ENCODE assay signal across 23 cellular contexts in the genomic region with DNA sequence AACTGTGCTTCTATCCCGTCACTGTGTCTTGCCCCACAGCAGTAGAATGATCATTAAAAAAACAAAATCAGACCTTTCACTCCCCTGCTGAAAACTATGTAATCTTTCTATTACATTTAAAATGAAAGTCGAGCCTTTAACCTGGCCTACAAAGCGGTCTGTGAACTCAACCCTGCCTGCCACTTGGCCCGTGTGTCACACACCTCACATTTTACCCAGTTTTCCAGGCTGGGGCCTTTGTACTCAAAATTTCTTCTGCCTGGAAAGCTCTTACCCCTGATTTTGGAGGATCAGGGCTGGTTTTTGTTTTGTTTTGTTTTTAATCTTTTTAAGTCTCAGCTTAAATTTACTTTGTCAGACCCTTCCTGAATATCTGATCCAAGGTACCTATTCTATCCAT.
"Had no signal": no experiment of that assay in that cellular context is flagged by ENCODE, and none has a peak within 500 bp of the region (broad histone marks: within the 10 kb centered on the region; RNA-seq: fewer than 3 reads in every experiment).

No MANE protein-coding gene starts in this region.

- H3K27ac ChIP-seq: parathyroid adenoma had no signal

- H3K9me3 Mint-ChIP-seq: activated CD4-positive, alpha-beta T cell treated with anti-CD3 and anti-CD28 coated beads, Interleukin-2, amount 10 ng/mL, durations not matched to agents 24 days and 14 days; activated naive CD4-positive, alpha-beta T cell treated with anti-CD3 and anti-CD28 coated beads, Interleukin-2, amount 50 U/mL, for 24 hours; central memory CD8-positive, alpha-beta T cell; effector memory CD8-positive, alpha-beta T cell; naive B cell; type B pancreatic cell had no signal

- H3K27me3 Mint-ChIP-seq: activated CD4-positive, alpha-beta T cell treated with anti-CD3 and anti-CD28 coated beads, Interleukin-2, amount 10 ng/mL, durations not matched to agents 24 days and 14 days; activated naive CD4-positive, alpha-beta T cell treated with anti-CD3 and anti-CD28 coated beads, Interleukin-2, amount 50 U/mL, for 24 hours; central memory CD8-positive, alpha-beta T cell; effector memory CD8-positive, alpha-beta T cell; naive B cell; type B pancreatic cell had no signal

- DNase-seq: activated CD4-positive, alpha-beta T cell treated with anti-CD3 and anti-CD28 coated beads, Interleukin-2, amount 10 ng/mL, durations not matched to agents 24 days and 14 days; activated CD4-positive, CD25-positive, alpha-beta regulatory T cell; activated CD8-positive, alpha-beta memory T cell treated with anti-CD3 and anti-CD28 coated beads, Interleukin-2, amount 50 U/mL, for 4 hours; activated CD8-positive, alpha-beta T cell treated with anti-CD3 and anti-CD28 coated beads, Interleukin-2, amount 10 ng/mL, durations not matched to agents 7 days and 5 days; activated effector memory CD4-positive, alpha-beta T cell treated with anti-CD3 and anti-CD28 coated beads, Interleukin-2, amount 50 U/mL, for 16 hours; activated T-cell treated with anti-CD3 and anti-CD28 coated beads, Interleukin-2, amount 50 U/mL, for 48 hours; amniotic stem cell; body of pancreas; dermis blood vessel endothelial cell; effector memory CD8-positive, alpha-beta T cell; foreskin melanocyte; heart left ventricle; left cardiac atrium; naive B cell; retina; stimulated activated CD4-positive, alpha-beta T cell treated with anti-CD3 and anti-CD28 coated beads, Interleukin-15, amount 100 ng/mL, for 24 hours; stimulated activated CD4-positive, alpha-beta T cell treated with anti-CD3 and anti-CD28 coated beads, Interleukin-4, amount 100 ng/mL, for 1 hour; stimulated activated naive CD4-positive, alpha-beta T cell; substantia nigra had no signal

- H3K4me3 Mint-ChIP-seq: activated CD4-positive, alpha-beta T cell treated with anti-CD3 and anti-CD28 coated beads, Interleukin-2, amount 10 ng/mL, durations not matched to agents 24 days and 14 days; activated CD8-positive, alpha-beta T cell treated with anti-CD3 and anti-CD28 coated beads, Interleukin-2, amount 10 ng/mL, durations not matched to agents 7 days and 5 days; activated naive CD4-positive, alpha-beta T cell treated with anti-CD3 and anti-CD28 coated beads, Interleukin-2, amount 50 U/mL, for 24 hours; central memory CD8-positive, alpha-beta T cell; effector memory CD8-positive, alpha-beta T cell; type B pancreatic cell had no signal

- H3K27me3 ChIP-seq: body of pancreas, heart left ventricle had no signal

- H3K9me3 ChIP-seq: body of pancreas, heart left ventricle had no signal

- H3K27ac Mint-ChIP-seq: activated CD4-positive, alpha-beta T cell treated with anti-CD3 and anti-CD28 coated beads, Interleukin-2, amount 10 ng/mL, durations not matched to agents 24 days and 14 days; activated CD8-positive, alpha-beta T cell treated with anti-CD3 and anti-CD28 coated beads, Interleukin-2, amount 10 ng/mL, durations not matched to agents 7 days and 5 days; activated naive CD4-positive, alpha-beta T cell treated with anti-CD3 and anti-CD28 coated beads, Interleukin-2, amount 50 U/mL, for 24 hours had no signal

- H3K4me3 ChIP-seq: body of pancreas, heart left ventricle had no signal

- ATAC-seq: activated CD8-positive, alpha-beta T cell treated with anti-CD3 and anti-CD28 coated beads, Interleukin-2, amount 10 ng/mL, durations not matched to agents 7 days and 5 days; body of pancreas; effector memory CD8-positive, alpha-beta T cell; heart left ventricle; left cardiac atrium had no signal
